In the genomic region with DNA sequence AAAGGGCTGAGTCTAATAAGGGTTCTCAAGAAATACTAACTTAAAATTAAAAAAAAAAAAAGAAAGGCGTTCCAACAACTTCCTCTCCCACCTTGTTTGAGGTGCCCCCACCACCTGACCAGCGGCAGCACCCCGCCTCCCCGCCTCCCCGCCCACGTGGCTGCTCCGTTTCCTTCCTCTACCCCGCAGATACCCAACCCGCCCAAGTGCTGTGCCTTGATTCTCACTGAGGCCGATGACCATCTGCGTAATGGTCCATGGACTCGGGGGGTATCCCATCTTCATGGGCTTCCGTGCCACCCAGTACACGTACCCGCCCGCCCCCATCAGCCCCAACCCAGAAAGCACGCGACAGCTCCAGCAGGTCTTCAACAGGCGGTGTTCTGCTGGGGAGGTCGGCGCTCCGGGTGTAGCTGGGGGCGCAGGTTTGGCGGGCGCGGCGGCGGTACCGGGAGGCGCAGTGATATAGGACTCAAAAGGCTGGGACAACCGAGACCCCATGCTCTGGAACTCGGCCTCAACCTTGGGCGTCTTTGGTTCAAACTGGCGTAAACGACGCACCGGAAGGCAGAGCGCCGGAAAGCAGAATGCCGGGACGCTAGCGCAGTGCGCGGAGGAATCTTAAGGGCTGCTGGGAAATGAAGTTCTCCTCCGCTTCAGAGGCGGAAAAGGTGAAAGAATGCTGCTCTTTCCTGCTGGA, we compare ENCODE assay signal across 1 cellular context.
TF ChIP-seq lines count a peak whose summit lies in the region.

A gene with protein sequence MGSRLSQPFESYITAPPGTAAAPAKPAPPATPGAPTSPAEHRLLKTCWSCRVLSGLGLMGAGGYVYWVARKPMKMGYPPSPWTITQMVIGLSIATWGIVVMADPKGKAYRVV (minus strand): TSS at position 545 of the 700 bp plus-strand sequence. CDS start 44 bp downstream, at position 501.

TF ChIP-seq in HepG2, 621 proteins besides CTCF, POLR2A, EP300 and RAD21 (continued from another document and continues in another):
- TF ChIP-seq, protein P1, sequence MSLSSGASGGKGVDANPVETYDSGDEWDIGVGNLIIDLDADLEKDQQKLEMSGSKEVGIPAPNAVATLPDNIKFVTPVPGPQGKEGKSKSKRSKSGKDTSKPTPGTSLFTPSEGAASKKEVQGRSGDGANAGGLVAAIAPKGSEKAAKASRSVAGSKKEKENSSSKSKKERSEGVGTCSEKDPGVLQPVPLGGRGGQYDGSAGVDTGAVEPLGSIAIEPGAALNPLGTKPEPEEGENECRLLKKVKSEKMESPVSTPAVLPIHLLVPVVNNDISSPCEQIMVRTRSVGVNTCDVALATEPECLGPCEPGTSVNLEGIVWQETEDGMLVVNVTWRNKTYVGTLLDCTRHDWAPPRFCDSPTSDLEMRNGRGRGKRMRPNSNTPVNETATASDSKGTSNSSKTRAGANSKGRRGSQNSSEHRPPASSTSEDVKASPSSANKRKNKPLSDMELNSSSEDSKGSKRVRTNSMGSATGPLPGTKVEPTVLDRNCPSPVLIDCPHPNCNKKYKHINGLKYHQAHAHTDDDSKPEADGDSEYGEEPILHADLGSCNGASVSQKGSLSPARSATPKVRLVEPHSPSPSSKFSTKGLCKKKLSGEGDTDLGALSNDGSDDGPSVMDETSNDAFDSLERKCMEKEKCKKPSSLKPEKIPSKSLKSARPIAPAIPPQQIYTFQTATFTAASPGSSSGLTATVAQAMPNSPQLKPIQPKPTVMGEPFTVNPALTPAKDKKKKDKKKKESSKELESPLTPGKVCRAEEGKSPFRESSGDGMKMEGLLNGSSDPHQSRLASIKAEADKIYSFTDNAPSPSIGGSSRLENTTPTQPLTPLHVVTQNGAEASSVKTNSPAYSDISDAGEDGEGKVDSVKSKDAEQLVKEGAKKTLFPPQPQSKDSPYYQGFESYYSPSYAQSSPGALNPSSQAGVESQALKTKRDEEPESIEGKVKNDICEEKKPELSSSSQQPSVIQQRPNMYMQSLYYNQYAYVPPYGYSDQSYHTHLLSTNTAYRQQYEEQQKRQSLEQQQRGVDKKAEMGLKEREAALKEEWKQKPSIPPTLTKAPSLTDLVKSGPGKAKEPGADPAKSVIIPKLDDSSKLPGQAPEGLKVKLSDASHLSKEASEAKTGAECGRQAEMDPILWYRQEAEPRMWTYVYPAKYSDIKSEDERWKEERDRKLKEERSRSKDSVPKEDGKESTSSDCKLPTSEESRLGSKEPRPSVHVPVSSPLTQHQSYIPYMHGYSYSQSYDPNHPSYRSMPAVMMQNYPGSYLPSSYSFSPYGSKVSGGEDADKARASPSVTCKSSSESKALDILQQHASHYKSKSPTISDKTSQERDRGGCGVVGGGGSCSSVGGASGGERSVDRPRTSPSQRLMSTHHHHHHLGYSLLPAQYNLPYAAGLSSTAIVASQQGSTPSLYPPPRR (CRISPR knock-in tag; IDR thresholded peaks at IDR 0.05; ENCODE audit: borderline replicate concordance): 0 out of 2 replicates have a peak, but pooled peaks have one; percentile 23
- no peak for TF ChIP-seq ADNP (CRISPR knock-in tag; IDR thresholded peaks at IDR 0.05)
- peak; percentile 40; the same call in 1 of the 2 replicates for TF ChIP-seq FOXK1 (CRISPR knock-in tag; IDR thresholded peaks at IDR 0.05; ENCODE audit: borderline replicate concordance, low read depth)
- TF ChIP-seq ZC3H13 (CRISPR knock-in tag; IDR thresholded peaks at IDR 0.05): no peak
- no peak for TF ChIP-seq ATM (IDR thresholded peaks at IDR 0.05; ENCODE audit: borderline replicate concordance)
- TF ChIP-seq, protein P2, sequence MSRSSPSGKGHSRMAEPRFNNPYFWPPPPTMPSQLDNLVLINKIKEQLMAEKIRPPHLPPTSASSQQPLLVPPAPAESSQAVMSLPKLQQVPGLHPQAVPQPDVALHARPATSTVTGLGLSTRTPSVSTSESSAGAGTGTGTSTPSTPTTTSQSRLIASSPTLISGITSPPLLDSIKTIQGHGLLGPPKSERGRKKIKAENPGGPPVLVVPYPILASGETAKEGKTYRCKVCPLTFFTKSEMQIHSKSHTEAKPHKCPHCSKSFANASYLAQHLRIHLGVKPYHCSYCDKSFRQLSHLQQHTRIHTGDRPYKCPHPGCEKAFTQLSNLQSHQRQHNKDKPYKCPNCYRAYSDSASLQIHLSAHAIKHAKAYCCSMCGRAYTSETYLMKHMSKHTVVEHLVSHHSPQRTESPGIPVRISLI (CRISPR knock-in tag; IDR thresholded peaks at IDR 0.05; ENCODE audit: borderline replicate concordance): 0 out of 2 replicates have a peak, but pooled peaks have one; percentile 10
- no peak for TF ChIP-seq ZFP37 (CRISPR knock-in tag; IDR thresholded peaks at IDR 0.05; ENCODE audit: borderline replicate concordance)
- TF ChIP-seq, protein P3, sequence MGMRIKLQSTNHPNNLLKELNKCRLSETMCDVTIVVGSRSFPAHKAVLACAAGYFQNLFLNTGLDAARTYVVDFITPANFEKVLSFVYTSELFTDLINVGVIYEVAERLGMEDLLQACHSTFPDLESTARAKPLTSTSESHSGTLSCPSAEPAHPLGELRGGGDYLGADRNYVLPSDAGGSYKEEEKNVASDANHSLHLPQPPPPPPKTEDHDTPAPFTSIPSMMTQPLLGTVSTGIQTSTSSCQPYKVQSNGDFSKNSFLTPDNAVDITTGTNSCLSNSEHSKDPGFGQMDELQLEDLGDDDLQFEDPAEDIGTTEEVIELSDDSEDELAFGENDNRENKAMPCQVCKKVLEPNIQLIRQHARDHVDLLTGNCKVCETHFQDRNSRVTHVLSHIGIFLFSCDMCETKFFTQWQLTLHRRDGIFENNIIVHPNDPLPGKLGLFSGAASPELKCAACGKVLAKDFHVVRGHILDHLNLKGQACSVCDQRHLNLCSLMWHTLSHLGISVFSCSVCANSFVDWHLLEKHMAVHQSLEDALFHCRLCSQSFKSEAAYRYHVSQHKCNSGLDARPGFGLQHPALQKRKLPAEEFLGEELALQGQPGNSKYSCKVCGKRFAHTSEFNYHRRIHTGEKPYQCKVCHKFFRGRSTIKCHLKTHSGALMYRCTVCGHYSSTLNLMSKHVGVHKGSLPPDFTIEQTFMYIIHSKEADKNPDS (CRISPR knock-in tag; IDR thresholded peaks at IDR 0.05): no peak
- TF ChIP-seq, protein P4, sequence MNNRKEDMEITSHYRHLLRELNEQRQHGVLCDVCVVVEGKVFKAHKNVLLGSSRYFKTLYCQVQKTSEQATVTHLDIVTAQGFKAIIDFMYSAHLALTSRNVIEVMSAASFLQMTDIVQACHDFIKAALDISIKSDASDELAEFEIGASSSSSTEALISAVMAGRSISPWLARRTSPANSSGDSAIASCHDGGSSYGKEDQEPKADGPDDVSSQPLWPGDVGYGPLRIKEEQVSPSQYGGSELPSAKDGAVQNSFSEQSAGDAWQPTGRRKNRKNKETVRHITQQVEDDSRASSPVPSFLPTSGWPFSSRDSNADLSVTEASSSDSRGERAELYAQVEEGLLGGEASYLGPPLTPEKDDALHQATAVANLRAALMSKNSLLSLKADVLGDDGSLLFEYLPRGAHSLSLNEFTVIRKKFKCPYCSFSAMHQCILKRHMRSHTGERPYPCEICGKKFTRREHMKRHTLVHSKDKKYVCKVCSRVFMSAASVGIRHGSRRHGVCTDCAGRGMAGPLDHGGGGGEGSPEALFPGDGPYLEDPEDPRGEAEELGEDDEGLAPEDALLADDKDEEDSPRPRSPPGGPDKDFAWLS (CRISPR knock-in tag; IDR thresholded peaks at IDR 0.05; ENCODE audit: borderline replicate concordance): no peak
- TF ChIP-seq, protein P5, sequence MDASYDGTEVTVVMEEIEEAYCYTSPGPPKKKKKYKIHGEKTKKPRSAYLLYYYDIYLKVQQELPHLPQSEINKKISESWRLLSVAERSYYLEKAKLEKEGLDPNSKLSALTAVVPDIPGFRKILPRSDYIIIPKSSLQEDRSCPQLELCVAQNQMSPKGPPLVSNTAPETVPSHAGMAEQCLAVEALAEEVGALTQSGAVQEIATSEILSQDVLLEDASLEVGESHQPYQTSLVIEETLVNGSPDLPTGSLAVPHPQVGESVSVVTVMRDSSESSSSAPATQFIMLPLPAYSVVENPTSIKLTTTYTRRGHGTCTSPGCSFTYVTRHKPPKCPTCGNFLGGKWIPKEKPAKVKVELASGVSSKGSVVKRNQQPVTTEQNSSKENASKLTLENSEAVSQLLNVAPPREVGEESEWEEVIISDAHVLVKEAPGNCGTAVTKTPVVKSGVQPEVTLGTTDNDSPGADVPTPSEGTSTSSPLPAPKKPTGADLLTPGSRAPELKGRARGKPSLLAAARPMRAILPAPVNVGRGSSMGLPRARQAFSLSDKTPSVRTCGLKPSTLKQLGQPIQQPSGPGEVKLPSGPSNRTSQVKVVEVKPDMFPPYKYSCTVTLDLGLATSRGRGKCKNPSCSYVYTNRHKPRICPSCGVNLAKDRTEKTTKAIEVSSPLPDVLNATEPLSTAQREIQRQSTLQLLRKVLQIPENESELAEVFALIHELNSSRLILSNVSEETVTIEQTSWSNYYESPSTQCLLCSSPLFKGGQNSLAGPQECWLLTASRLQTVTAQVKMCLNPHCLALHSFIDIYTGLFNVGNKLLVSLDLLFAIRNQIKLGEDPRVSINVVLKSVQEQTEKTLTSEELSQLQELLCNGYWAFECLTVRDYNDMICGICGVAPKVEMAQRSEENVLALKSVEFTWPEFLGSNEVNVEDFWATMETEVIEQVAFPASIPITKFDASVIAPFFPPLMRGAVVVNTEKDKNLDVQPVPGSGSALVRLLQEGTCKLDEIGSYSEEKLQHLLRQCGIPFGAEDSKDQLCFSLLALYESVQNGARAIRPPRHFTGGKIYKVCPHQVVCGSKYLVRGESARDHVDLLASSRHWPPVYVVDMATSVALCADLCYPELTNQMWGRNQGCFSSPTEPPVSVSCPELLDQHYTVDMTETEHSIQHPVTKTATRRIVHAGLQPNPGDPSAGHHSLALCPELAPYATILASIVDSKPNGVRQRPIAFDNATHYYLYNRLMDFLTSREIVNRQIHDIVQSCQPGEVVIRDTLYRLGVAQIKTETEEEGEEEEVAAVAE (CRISPR knock-in tag; IDR thresholded peaks at IDR 0.05; ENCODE audit: borderline replicate concordance): no peak
- TF ChIP-seq TBX3 (IDR thresholded peaks at IDR 0.05; ENCODE audit: borderline replicate concordance): no peak
- TF ChIP-seq, protein P6, sequence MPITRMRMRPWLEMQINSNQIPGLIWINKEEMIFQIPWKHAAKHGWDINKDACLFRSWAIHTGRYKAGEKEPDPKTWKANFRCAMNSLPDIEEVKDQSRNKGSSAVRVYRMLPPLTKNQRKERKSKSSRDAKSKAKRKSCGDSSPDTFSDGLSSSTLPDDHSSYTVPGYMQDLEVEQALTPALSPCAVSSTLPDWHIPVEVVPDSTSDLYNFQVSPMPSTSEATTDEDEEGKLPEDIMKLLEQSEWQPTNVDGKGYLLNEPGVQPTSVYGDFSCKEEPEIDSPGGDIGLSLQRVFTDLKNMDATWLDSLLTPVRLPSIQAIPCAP (CRISPR knock-in tag; IDR thresholded peaks at IDR 0.05; ENCODE audit: low read depth): no peak
- no peak for TF ChIP-seq ZNF660 (CRISPR knock-in tag; IDR thresholded peaks at IDR 0.05; ENCODE audit: borderline replicate concordance, low read depth)
- no peak for TF ChIP-seq ZNF567 (CRISPR knock-in tag; IDR thresholded peaks at IDR 0.05; ENCODE audit: borderline replicate concordance)
- TF ChIP-seq NFKBIZ (CRISPR knock-in tag; IDR thresholded peaks at IDR 0.05): no peak
- TF ChIP-seq, protein P7, sequence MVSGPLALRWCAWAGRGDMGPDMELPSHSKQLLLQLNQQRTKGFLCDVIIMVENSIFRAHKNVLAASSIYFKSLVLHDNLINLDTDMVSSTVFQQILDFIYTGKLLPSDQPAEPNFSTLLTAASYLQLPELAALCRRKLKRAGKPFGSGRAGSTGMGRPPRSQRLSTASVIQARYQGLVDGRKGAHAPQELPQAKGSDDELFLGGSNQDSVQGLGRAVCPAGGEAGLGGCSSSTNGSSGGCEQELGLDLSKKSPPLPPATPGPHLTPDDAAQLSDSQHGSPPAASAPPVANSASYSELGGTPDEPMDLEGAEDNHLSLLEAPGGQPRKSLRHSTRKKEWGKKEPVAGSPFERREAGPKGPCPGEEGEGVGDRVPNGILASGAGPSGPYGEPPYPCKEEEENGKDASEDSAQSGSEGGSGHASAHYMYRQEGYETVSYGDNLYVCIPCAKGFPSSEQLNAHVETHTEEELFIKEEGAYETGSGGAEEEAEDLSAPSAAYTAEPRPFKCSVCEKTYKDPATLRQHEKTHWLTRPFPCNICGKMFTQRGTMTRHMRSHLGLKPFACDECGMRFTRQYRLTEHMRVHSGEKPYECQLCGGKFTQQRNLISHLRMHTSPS (CRISPR knock-in tag; IDR thresholded peaks at IDR 0.05; ENCODE audit: low read depth): no peak
- no peak for TF ChIP-seq JDP2 (CRISPR knock-in tag; IDR thresholded peaks at IDR 0.05; ENCODE audit: borderline replicate concordance)
- TF ChIP-seq ZNF782 (CRISPR knock-in tag; IDR thresholded peaks at IDR 0.05; ENCODE audit: borderline replicate concordance): peak; percentile 27; the same call in 1 of the 2 replicates
- no peak for TF ChIP-seq RFXAP (CRISPR knock-in tag; IDR thresholded peaks at IDR 0.05; ENCODE audit: borderline replicate concordance)
- TF ChIP-seq, protein P8, sequence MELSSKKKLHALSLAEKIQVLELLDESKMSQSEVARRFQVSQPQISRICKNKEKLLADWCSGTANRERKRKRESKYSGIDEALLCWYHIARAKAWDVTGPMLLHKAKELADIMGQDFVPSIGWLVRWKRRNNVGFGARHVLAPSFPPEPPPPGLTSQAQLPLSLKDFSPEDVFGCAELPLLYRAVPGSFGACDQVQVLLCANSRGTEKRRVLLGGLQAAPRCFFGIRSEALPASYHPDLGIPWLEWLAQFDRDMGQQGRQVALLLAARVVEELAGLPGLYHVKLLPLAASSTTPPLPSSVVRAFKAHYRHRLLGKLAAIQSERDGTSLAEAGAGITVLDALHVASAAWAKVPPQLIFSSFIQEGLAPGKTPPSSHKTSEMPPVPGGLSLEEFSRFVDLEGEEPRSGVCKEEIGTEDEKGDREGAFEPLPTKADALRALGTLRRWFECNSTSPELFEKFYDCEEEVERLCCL (CRISPR knock-in tag; IDR thresholded peaks at IDR 0.05; ENCODE audit: borderline replicate concordance): peak; percentile 33; the same call in 1 of the 2 replicates
- TF ChIP-seq DMAP1 (CRISPR knock-in tag; IDR thresholded peaks at IDR 0.05): peak; percentile 92
- no peak for TF ChIP-seq ATRX (CRISPR knock-in tag; IDR thresholded peaks at IDR 0.05; ENCODE audit: borderline replicate concordance)
- no peak for TF ChIP-seq CHCHD3 (CRISPR knock-in tag; IDR thresholded peaks at IDR 0.05)
- no peak for TF ChIP-seq SIN3B (IDR thresholded peaks at IDR 0.05; ENCODE audit: low read length)
- TF ChIP-seq PHF20 (CRISPR knock-in tag; IDR thresholded peaks at IDR 0.05): peak; percentile 89
- TF ChIP-seq NCOR1 (IDR thresholded peaks at IDR 0.05; ENCODE audit: borderline replicate concordance, low read length): no peak
- no peak for TF ChIP-seq SKI (IDR thresholded peaks at IDR 0.05; ENCODE audit: partially characterized antibody)
- no peak for TF ChIP-seq ZC3H4 (CRISPR knock-in tag; IDR thresholded peaks at IDR 0.05; ENCODE audit: borderline replicate concordance)
- no peak for TF ChIP-seq POGZ (CRISPR knock-in tag; IDR thresholded peaks at IDR 0.05)
- TF ChIP-seq TBL1XR1 (IDR thresholded peaks at IDR 0.05; ENCODE audit: borderline replicate concordance, low read length, partially characterized antibody): no peak
- TF ChIP-seq, protein P9, sequence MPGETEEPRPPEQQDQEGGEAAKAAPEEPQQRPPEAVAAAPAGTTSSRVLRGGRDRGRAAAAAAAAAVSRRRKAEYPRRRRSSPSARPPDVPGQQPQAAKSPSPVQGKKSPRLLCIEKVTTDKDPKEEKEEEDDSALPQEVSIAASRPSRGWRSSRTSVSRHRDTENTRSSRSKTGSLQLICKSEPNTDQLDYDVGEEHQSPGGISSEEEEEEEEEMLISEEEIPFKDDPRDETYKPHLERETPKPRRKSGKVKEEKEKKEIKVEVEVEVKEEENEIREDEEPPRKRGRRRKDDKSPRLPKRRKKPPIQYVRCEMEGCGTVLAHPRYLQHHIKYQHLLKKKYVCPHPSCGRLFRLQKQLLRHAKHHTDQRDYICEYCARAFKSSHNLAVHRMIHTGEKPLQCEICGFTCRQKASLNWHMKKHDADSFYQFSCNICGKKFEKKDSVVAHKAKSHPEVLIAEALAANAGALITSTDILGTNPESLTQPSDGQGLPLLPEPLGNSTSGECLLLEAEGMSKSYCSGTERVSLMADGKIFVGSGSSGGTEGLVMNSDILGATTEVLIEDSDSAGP (CRISPR knock-in tag; IDR thresholded peaks at IDR 0.05; ENCODE audit: borderline replicate concordance): peak; percentile 58; the same call in 1 of the 2 replicates
